Comparison of ENCODE assay signal across 16 cellular contexts in genomic region chr5:142421158-142421617, GRCh38.
DNase-seq lines count a peak whose midpoint lies in the region; ATAC-seq, FAIRE-seq and TF ChIP-seq lines count a peak whose summit lies in the region.
"Had no signal": no experiment of that assay in that cellular context is flagged by ENCODE, and none has a peak within 500 bp of the region (broad histone marks: within the 10 kb centered on the region; RNA-seq: fewer than 3 reads in every experiment).

No MANE protein-coding gene starts in this region.

- TF ChIP-seq CTCF in bronchial epithelial cell (IDR thresholded peaks at IDR 0.05; ENCODE audit: insufficient read depth, low read length, severe bottlenecking) (no peak), spleen (IDR thresholded peaks at IDR 0.05 in 8 of 11, conservative IDR thresholded peaks at IDR 0.05 in 3 of 11) (no peak)

- peak overlapping the region in 3 of 10 donors; percentile 1 to 41 (median 17) for H3K27ac Mint-ChIP-seq in naive thymus-derived CD8-positive, alpha-beta T cell

- no peak overlapping the region for H3K27ac ChIP-seq in spleen
- H3K27ac ChIP-seq: dorsolateral prefrontal cortex, pancreas had no signal

- H3K9me3 Mint-ChIP-seq in naive thymus-derived CD8-positive, alpha-beta T cell = peaks cover 0 to 14% (median 3%) of the 10 kb centered on the region in 9 donors

- intact Hi-C loops in spleen (cut with DNase I; ENCODE audit: low total_unique reads) = no loop called here

- no peak for TF ChIP-seq POLR2A in spleen (IDR thresholded peaks at IDR 0.05)

- peaks cover 0 to 12% (median 2%) of the 10 kb centered on the region in 3 donors for H3K36me3 Mint-ChIP-seq in naive thymus-derived CD8-positive, alpha-beta T cell

- no peak overlapping the region for H3K4me3 ChIP-seq in bronchial epithelial cell (ENCODE audit: low read depth, low read length)
- no peak overlapping the region for H3K4me3 ChIP-seq in spleen
- H3K4me3 ChIP-seq: dorsolateral prefrontal cortex, MG63, pancreas had no signal

- peaks cover 0 to 4% (median 0%) of the 10 kb centered on the region in 8 donors for H3K9me3 ChIP-seq in spleen
- H3K9me3 ChIP-seq: MG63, pancreas had no signal

- H3K4me3 Mint-ChIP-seq in naive thymus-derived CD8-positive, alpha-beta T cell = peak overlapping the region in 9 of 10 donors; percentile 7 to 62 (median 33)

- 55 to 66% (median 59%) methylated on average over 5 of the region's 5 CpGs for WGBS in spleen, 5 donors

- DNase-seq in NCI-H2171 treated with DMSO at 0.1 percent for 48 hours (lab: John Stamatoyannopoulos, UW) (peak; percentile 54), NCI-H2171 (lab: John Stamatoyannopoulos, UW) (no peak), HuH-7.5 (ENCODE audit: low spot score) (peak; percentile 29), bronchial epithelial cell (ENCODE audit: low read depth) (peak; percentile 17), spleen (no peak), NCI-H146 treated with DMSO at 0.1 percent for 48 hours (lab: John Stamatoyannopoulos, UW; ENCODE audit: unreplicated experiment) (no peak), NCI-H510A treated with DMSO at 0.1 percent for 48 hours (lab: John Stamatoyannopoulos, UW) (no peak)
- no peak for DNase-seq in naive thymus-derived CD8-positive, alpha-beta T cell
- DNase-seq: activated CD4-positive, alpha-beta T cell treated with anti-CD3 and anti-CD28 coated beads, Interleukin-2, amount 50 U/mL, for 1 hour; aorta; Calu3; dorsolateral prefrontal cortex; MG63; pancreas had no signal

- peaks cover 7 to 53% (median 31%) of the 10 kb centered on the region in 6 donors for H3K4me1 ChIP-seq in spleen
- H3K4me1 ChIP-seq: pancreas had no signal

- H3K27me3 Mint-ChIP-seq in naive thymus-derived CD8-positive, alpha-beta T cell = no peaks in the 10 kb centered on the region

- POLR2A ChIA-PET in naive thymus-derived CD8-positive, alpha-beta T cell (lab: Charles Lee) = interaction anchor here (0.7 to 1.0 kb wide), 2 partner anchors 17 to 63 kb away, joined by 3 read pairs; no protein-coding TSS in a partner anchor

- FAIRE-seq in bronchial epithelial cell (lab: Jason Lieb, UNC) = no peak
- FAIRE-seq: A204.1, H54, pancreas had no signal

- H3K36me3 ChIP-seq in bronchial epithelial cell (ENCODE audit: control insufficient read depth, insufficient read depth, low read length) = no peaks in the 10 kb centered on the region
- no peaks in the 10 kb centered on the region for H3K36me3 ChIP-seq in spleen
- H3K36me3 ChIP-seq: MG63, pancreas had no signal

- peaks cover 16 to 52% (median 34%) of the 10 kb centered on the region in 4 donors for H3K4me1 Mint-ChIP-seq in naive thymus-derived CD8-positive, alpha-beta T cell

- H3K27me3 ChIP-seq in bronchial epithelial cell (ENCODE audit: control insufficient read depth, insufficient read depth, low read length) (no peaks in the 10 kb centered on the region), spleen (replicated peaks in 1 of 7) (no peaks in the 10 kb centered on the region)
- H3K27me3 ChIP-seq: dorsolateral prefrontal cortex, MG63, pancreas had no signal

- ATAC-seq in naive thymus-derived CD8-positive, alpha-beta T cell = no peak

Comparison
In these comparisons a context has a peak if more than half of its experiments do, and no peak if none do; other contexts are left out.
1. DNase-seq: peak in NCI-H2171 treated with DMSO at 0.1 percent for 48 hours (single experiment), HuH-7.5 (single experiment) and bronchial epithelial cell (single experiment); none in NCI-H2171 (single experiment), naive thymus-derived CD8-positive, alpha-beta T cell (0 of 10), spleen (single experiment), NCI-H146 treated with DMSO at 0.1 percent for 48 hours (single experiment) and NCI-H510A treated with DMSO at 0.1 percent for 48 hours (single experiment).